19 cellular contexts compared by ENCODE assay signal in genomic region chr6:39886871-39887270, GRCh38. TPM values are rescaled to one million over a fixed set of nuclear protein-coding genes. Genes with fewer than 3 reads are reported as not detected.
DNase-seq lines count a peak whose midpoint lies in the region; ATAC-seq and TF ChIP-seq lines count a peak whose summit lies in the region.
"Had no signal": no experiment of that assay in that cellular context is flagged by ENCODE, and none has a peak within 500 bp of the region (broad histone marks: within the 10 kb centered on the region; RNA-seq: fewer than 3 reads in every experiment).

No MANE protein-coding gene starts in this region.

- H2BK15ac ChIP-seq in mesenchymal stem cell (ENCODE audit: low read depth, poor library complexity, severe bottlenecking) = peak overlapping the region; percentile 55

- TF ChIP-seq CTCF in AG04450 (IDR thresholded peaks at IDR 0.05; ENCODE audit: low read depth, low read length) (no peak), brain microvascular endothelial cell (IDR thresholded peaks at IDR 0.05; ENCODE audit: low read depth, low read length, missing control alignments) (no peak), stomach (IDR thresholded peaks at IDR 0.05) (no peak)

- DNase-seq in AG04450 (ENCODE audit: low read depth, low spot score) = no peak
- no peak for DNase-seq in brain microvascular endothelial cell
- DNase-seq in mesenchymal stem cell = no peak
- no peak for DNase-seq in stomach
- DNase-seq in GM19240 (ENCODE audit: insufficient read length, low spot score) = no peak
- DNase-seq in activated T-cell treated with anti-CD3 and anti-CD28 coated beads, Interleukin-2, amount 50 U/mL, for 4 hours = no peak
- DNase-seq in activated naive CD4-positive, alpha-beta T cell treated with anti-CD3 and anti-CD28 coated beads, Interleukin-2, amount 50 U/mL, for 16 hours = no peak
- DNase-seq: activated CD8-positive, alpha-beta memory T cell treated with anti-CD3 and anti-CD28 coated beads, Interleukin-2, amount 50 U/mL, for 4 hours; activated naive CD4-positive, alpha-beta T cell treated with anti-CD3 and anti-CD28 coated beads, Interleukin-2, amount 10 ng/mL, durations not matched to agents 7 days and 5 days; effector CD8-positive, alpha-beta T cell; KG1; natural killer cell; NCI-H1105; NCI-H774; PC-9; SK-N-SH had no signal

- no peak overlapping the region for H3K4me3 ChIP-seq in AG04450 (ENCODE audit: low read depth, low read length)
- no peak overlapping the region for H3K4me3 ChIP-seq in brain microvascular endothelial cell (ENCODE audit: low read depth, low read length)
- H3K4me3 ChIP-seq in mesenchymal stem cell (ENCODE audit: insufficient read depth in 1 of 2, low read depth in 1 of 2, low read length in 2 of 2) = no peak overlapping the region
- no peak overlapping the region for H3K4me3 ChIP-seq in stomach
- H3K4me3 ChIP-seq: lung, PC-9, testis had no signal

- peak overlapping the region in 1 of 2 experiments; percentile 83 for H3K23ac ChIP-seq in mesenchymal stem cell (ENCODE audit: low read length in 2 of 2)

- H3K4me3 Mint-ChIP-seq in activated T-cell treated with anti-CD3 and anti-CD28 coated beads, Interleukin-2, amount 50 U/mL, for 4 hours = no peak overlapping the region
- H3K4me3 Mint-ChIP-seq: activated naive CD4-positive, alpha-beta T cell treated with anti-CD3 and anti-CD28 coated beads, Interleukin-2, amount 10 ng/mL, durations not matched to agents 7 days and 5 days; natural killer cell had no signal

- no peaks in the 10 kb centered on the region for H3K27me3 ChIP-seq in AG04450 (ENCODE audit: control insufficient read depth, insufficient read depth, low read length)
- H3K27me3 ChIP-seq in brain microvascular endothelial cell (replicated peaks) = no peaks in the 10 kb centered on the region
- no peaks in the 10 kb centered on the region for H3K27me3 ChIP-seq in mesenchymal stem cell (ENCODE audit: control insufficient read depth in 1 of 2, insufficient read depth in 1 of 2, low read length in 2 of 2)
- no peaks in the 10 kb centered on the region for H3K27me3 ChIP-seq in stomach
- H3K27me3 ChIP-seq: testis had no signal

- CTCF ChIA-PET in AG04450 (lab: Charles Lee) = interaction anchor here (10.9 kb wide), 1 partner anchor 22 kb away, joined by 180 read pairs; no protein-coding TSS in a partner anchor

- H4K8ac ChIP-seq in mesenchymal stem cell (ENCODE audit: low read length) = peak overlapping the region; percentile 54

- peak overlapping the region; percentile 28 for H4K91ac ChIP-seq in mesenchymal stem cell (ENCODE audit: low read length)

- H3K27ac ChIP-seq in AG04450 (ENCODE audit: low read depth, low read length) (peak overlapping the region; percentile 96), brain microvascular endothelial cell (peak overlapping the region; percentile 97), mesenchymal stem cell (ENCODE audit: low read length, poor library complexity, severe bottlenecking) (peak overlapping the region; percentile 94), stomach (peak overlapping the region in 4 of 5 donors; percentile 65 to 75 (median 73))
- H3K27ac ChIP-seq: PC-9, testis had no signal

- peak overlapping the region; percentile 64 to 94 for H2BK12ac ChIP-seq in mesenchymal stem cell (ENCODE audit: low read length in 2 of 2)

- intact Hi-C loops in stomach (cut with DNase I; ENCODE audit: low total_unique reads) = no loop called here

- no peaks in the 10 kb centered on the region for H3K4me1 Mint-ChIP-seq in activated T-cell treated with anti-CD3 and anti-CD28 coated beads, Interleukin-2, amount 50 U/mL, for 4 hours (ENCODE audit: low read depth)
- H3K4me1 Mint-ChIP-seq: activated naive CD4-positive, alpha-beta T cell treated with anti-CD3 and anti-CD28 coated beads, Interleukin-2, amount 10 ng/mL, durations not matched to agents 7 days and 5 days; natural killer cell had no signal

- TF ChIP-seq EP300 in stomach (IDR thresholded peaks at IDR 0.05) = no peak

- H3K9me3 ChIP-seq in AG04450 (ENCODE audit: control insufficient read depth, insufficient read depth, low read length) (no peaks in the 10 kb centered on the region; the same call in 1 of the 2 replicates), mesenchymal stem cell (ENCODE audit: control insufficient read depth, low read length) (no peaks in the 10 kb centered on the region), stomach (no peaks in the 10 kb centered on the region)
- H3K9me3 ChIP-seq: SK-N-SH, testis had no signal

- H2BK120ac ChIP-seq in mesenchymal stem cell (ENCODE audit: low read depth, low read length) = peak overlapping the region; percentile 93

- peak overlapping the region; percentile 98 for H2AK5ac ChIP-seq in mesenchymal stem cell (ENCODE audit: low read length, severe bottlenecking)

- peaks cover 14% of the 10 kb centered on the region for H3K27me3 Mint-ChIP-seq in activated T-cell treated with anti-CD3 and anti-CD28 coated beads, Interleukin-2, amount 50 U/mL, for 4 hours (ENCODE audit: low read depth)

- ATAC-seq in activated T-cell treated with anti-CD3 and anti-CD28 coated beads, Interleukin-2, amount 50 U/mL, for 4 hours = no peak
- ATAC-seq in GM18861 (IDR thresholded peaks at IDR 0.05; ENCODE audit: unreplicated experiment) = no peak
- ATAC-seq: natural killer cell had no signal

- H3K9me3 Mint-ChIP-seq in activated T-cell treated with anti-CD3 and anti-CD28 coated beads, Interleukin-2, amount 50 U/mL, for 4 hours = no peaks in the 10 kb centered on the region
- H3K9me3 Mint-ChIP-seq: activated naive CD4-positive, alpha-beta T cell treated with anti-CD3 and anti-CD28 coated beads, Interleukin-2, amount 10 ng/mL, durations not matched to agents 7 days and 5 days; natural killer cell had no signal

- peak overlapping the region; percentile 99 for H2BK5ac ChIP-seq in mesenchymal stem cell (ENCODE audit: low read depth, low read length, poor library complexity, severe bottlenecking)

- H3K4me1 ChIP-seq in mesenchymal stem cell (ENCODE audit: control insufficient read depth, insufficient read depth, low read depth, low read length) (peaks cover 52% of the 10 kb centered on the region), stomach (peaks cover 13 to 48% (median 27%) of the 10 kb centered on the region in 4 donors)

- WGBS in mesenchymal stem cell = 43% methylated on average over 1 of the region's 2 CpGs
- WGBS in stomach, 5 donors = 41 to 95% (median 63%) methylated on average over 2 of the region's 2 CpGs

- H3K4ac ChIP-seq in mesenchymal stem cell (ENCODE audit: low read depth in 1 of 2, low read length in 2 of 2) = peak overlapping the region; percentile 71 to 85

- H3K4me2 ChIP-seq in mesenchymal stem cell (ENCODE audit: low read length, poor library complexity, severe bottlenecking) = no peak overlapping the region
- H3K4me2 ChIP-seq: PC-9, SK-N-SH had no signal

- no peak for TF ChIP-seq POLR2A in stomach (IDR thresholded peaks at IDR 0.05)

- H3K36me3 ChIP-seq in brain microvascular endothelial cell (replicated peaks) (no peaks in the 10 kb centered on the region), mesenchymal stem cell (ENCODE audit: control insufficient read depth in 1 of 2, insufficient read depth in 2 of 2, low read depth in 1 of 2, low read length in 2 of 2) (peaks cover 0 to 5% of the 10 kb centered on the region in 2 experiments), stomach (peaks cover 0 to 15% (median 0%) of the 10 kb centered on the region in 4 donors)

- no peak overlapping the region for H3K14ac ChIP-seq in mesenchymal stem cell (ENCODE audit: low read length in 2 of 2)

- no peak overlapping the region for H3K9ac ChIP-seq in mesenchymal stem cell (ENCODE audit: low read length)

- POLR2A ChIA-PET in AG04450 (lab: Yijun Ruan, JAX) = no interaction called here

- no peaks in the 10 kb centered on the region for H3K79me1 ChIP-seq in mesenchymal stem cell (replicated peaks; ENCODE audit: low read length, poor library complexity, severe bottlenecking)

- in situ Hi-C loops in brain microvascular endothelial cell (cut with HindIII; ENCODE audit: low pct_ligation_motif_present, low sequenced_read_pairs) = no loop called here

- no peak overlapping the region for H2AFZ ChIP-seq in mesenchymal stem cell (ENCODE audit: low read depth, low read length)
- H2AFZ ChIP-seq: PC-9 had no signal

- no peaks in the 10 kb centered on the region for H3K36me3 Mint-ChIP-seq in activated T-cell treated with anti-CD3 and anti-CD28 coated beads, Interleukin-2, amount 50 U/mL, for 4 hours (ENCODE audit: insufficient read depth)
- H3K36me3 Mint-ChIP-seq: activated naive CD4-positive, alpha-beta T cell treated with anti-CD3 and anti-CD28 coated beads, Interleukin-2, amount 10 ng/mL, durations not matched to agents 7 days and 5 days; natural killer cell had no signal

- peak overlapping the region; percentile 68 to 76 for H3K18ac ChIP-seq in mesenchymal stem cell (ENCODE audit: low read depth in 1 of 2, low read length in 2 of 2)

RNA-seq across cellular contexts. Expression of gene MOCS1, which starts 47.4 kb away (rescaled TPM):
- polyA plus RNA-seq in AG04450 (2011; rRNA removed) (6.1 and 7.6 TPM in 2 replicates), stomach (10 to 100 TPM in 1 of 3 donors, 1 to 10 TPM in 2; 6.3 to 11.3 (median 8.7) TPM)
- 14.5 and 16.3 TPM in 2 replicates for polyA minus RNA-seq in AG04450 (2011; rRNA and poly(A)+ RNA removed)
- polyA plus RNA-seq in mesenchymal stem cell (2013, experiment 1 of 2) = 10.7 TPM
- polyA plus RNA-seq in mesenchymal stem cell (2013, experiment 2 of 2) = 10.4 TPM
- total RNA-seq in stomach = 10 to 100 TPM in 3 of 5 donors, 1 to 10 TPM in 2; 4.0 to 15.4 (median 13.6) TPM
- total RNA-seq in activated T-cell treated with anti-CD3 and anti-CD28 coated beads, Interleukin-2, amount 50 U/mL, for 4 hours = 1 to 10 TPM in 1 of 3 donors, under 1 TPM in 2; 0.71 to 1.2 (median 0.98) TPM
- total RNA-seq: PC-9 had no signal
